In the genomic region with DNA sequence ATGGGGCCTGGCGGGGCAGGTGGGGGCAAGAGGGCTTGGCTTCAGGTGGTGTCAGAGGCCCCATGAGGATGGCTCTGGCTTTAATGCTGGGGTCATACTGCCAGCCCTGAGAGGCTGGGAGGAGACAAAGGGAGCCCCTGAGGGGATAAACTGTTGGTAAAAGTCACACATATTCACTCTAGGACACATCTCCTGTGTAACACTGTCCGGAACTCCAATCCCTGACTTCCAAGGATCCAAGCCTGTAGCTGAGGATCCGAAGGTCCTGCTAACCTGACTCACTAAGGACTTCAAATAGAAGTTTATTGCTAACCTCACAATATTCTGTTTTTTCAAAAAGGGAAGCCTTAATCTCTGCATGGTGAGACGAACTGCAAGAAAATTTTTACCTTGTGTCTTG, we compare ENCODE assay signal across 15 cellular contexts. TPM values are rescaled to one million over a fixed set of nuclear protein-coding genes. Genes with fewer than 3 reads are reported as not detected.
DNase-seq lines count a peak whose midpoint lies in the region; ATAC-seq, FAIRE-seq and TF ChIP-seq lines count a peak whose summit lies in the region.
"Had no signal": no experiment of that assay in that cellular context is flagged by ENCODE, and none has a peak within 500 bp of the region (broad histone marks: within the 10 kb centered on the region; RNA-seq: fewer than 3 reads in every experiment).

No MANE protein-coding gene starts in this region.

- CTCF ChIA-PET in CD8-positive, alpha-beta memory T cell (lab: Charles Lee) = interaction anchor here (10.1 kb wide), 1 partner anchor 108 kb away, joined by 199 read pairs; no protein-coding TSS in a partner anchor

- no peak overlapping the region for H4K91ac ChIP-seq in neuronal stem cell (ENCODE audit: low read depth, low read length, poor library complexity)

- H3K36me3 Mint-ChIP-seq in astrocyte (ENCODE audit: low read depth, unreplicated experiment) = peaks cover 2% of the 10 kb centered on the region
- H3K36me3 Mint-ChIP-seq in CD8-positive, alpha-beta memory T cell = peaks cover 26 to 95% (median 28%) of the 10 kb centered on the region in 3 donors

- no peak overlapping the region for H3K14ac ChIP-seq in neuronal stem cell (ENCODE audit: low read length)

- H3K18ac ChIP-seq in neuronal stem cell (ENCODE audit: low read length) = no peak overlapping the region

- no peak overlapping the region for H2BK5ac ChIP-seq in neuronal stem cell (ENCODE audit: low read length)

- no peaks in the 10 kb centered on the region for H3K9me3 Mint-ChIP-seq in astrocyte (ENCODE audit: unreplicated experiment)
- H3K9me3 Mint-ChIP-seq in CD8-positive, alpha-beta memory T cell = no peaks in the 10 kb centered on the region
- H3K9me3 Mint-ChIP-seq: neural crest cell had no signal

- H3K9ac ChIP-seq in DND-41 (ENCODE audit: low read depth, low read length) (peak overlapping the region; percentile 32; the same call in 1 of the 2 replicates), astrocyte (ENCODE audit: low read length) (no peak overlapping the region), neuronal stem cell (ENCODE audit: low read depth, low read length, poor library complexity) (no peak overlapping the region)

- H3K27ac ChIP-seq in DND-41 (ENCODE audit: low read length) (peak overlapping the region; percentile 73), astrocyte (ENCODE audit: low read depth, low read length) (no peak overlapping the region), neuronal stem cell (replicated peaks; ENCODE audit: low read length) (no peak overlapping the region)
- H3K27ac ChIP-seq in CD8-positive, alpha-beta memory T cell (ENCODE audit: low read depth, low read length) = no peak overlapping the region

- H3K4me1 ChIP-seq in DND-41 (ENCODE audit: insufficient read depth, low read length) (peaks cover 19% of the 10 kb centered on the region), astrocyte (ENCODE audit: insufficient read depth, low read length) (peaks cover 9% of the 10 kb centered on the region), neuronal stem cell (ENCODE audit: control insufficient read depth in 2 of 2, insufficient read depth in 1 of 2, low read depth in 1 of 2, low read length in 2 of 2) (peaks cover 0 to 2% of the 10 kb centered on the region in 2 donors)
- no peaks in the 10 kb centered on the region for H3K4me1 ChIP-seq in CD8-positive, alpha-beta memory T cell (ENCODE audit: insufficient read depth, low read length)

- WGBS in neuronal stem cell (ENCODE audit: extremely low coverage in 2 of 2, insufficient read length in 2 of 2, insufficient replicate concordance in 1 of 2), 2 donors = no CpG with 5 or more reads among the region's 4 CpGs

- no peaks in the 10 kb centered on the region for H4K20me1 ChIP-seq in DND-41 (ENCODE audit: insufficient read depth, low read length)
- H4K20me1 ChIP-seq in astrocyte (ENCODE audit: insufficient read depth, low read length) = no peaks in the 10 kb centered on the region

- H3K4me2 ChIP-seq in DND-41 (ENCODE audit: insufficient read depth, low read length) (no peak overlapping the region), astrocyte (ENCODE audit: low read length) (peak overlapping the region; percentile 38), neuronal stem cell (ENCODE audit: insufficient read depth, low read length, poor library complexity, severe bottlenecking) (no peak overlapping the region)

- H3K79me2 ChIP-seq in DND-41 (ENCODE audit: insufficient read depth, low read length) (no peaks in the 10 kb centered on the region), astrocyte (ENCODE audit: insufficient read depth, low read length) (no peaks in the 10 kb centered on the region)

- H3K4ac ChIP-seq in neuronal stem cell (ENCODE audit: low read length) = no peak overlapping the region

- POLR2A ChIA-PET in CD8-positive, alpha-beta memory T cell (lab: Charles Lee) = no interaction called here

- H2AK5ac ChIP-seq in neuronal stem cell (ENCODE audit: low read depth, low read length) = peak overlapping the region; percentile 11

- H2AFZ ChIP-seq in DND-41 (ENCODE audit: low read depth, low read length) = no peak overlapping the region
- no peak overlapping the region for H2AFZ ChIP-seq in astrocyte (ENCODE audit: low read depth, low read length)
- H2AFZ ChIP-seq in neuronal stem cell (ENCODE audit: low read length) = no peak overlapping the region

- H2BK120ac ChIP-seq in neuronal stem cell (ENCODE audit: low read depth, low read length) = no peak overlapping the region

- H3K27ac Mint-ChIP-seq in astrocyte (ENCODE audit: unreplicated experiment) = peak overlapping the region; percentile 75
- H3K27ac Mint-ChIP-seq in CD8-positive, alpha-beta memory T cell = peak overlapping the region in 4 of 8 donors; percentile 42 to 88 (median 63)

- H3K27me3 ChIP-seq in DND-41 (ENCODE audit: insufficient read depth, low read length, poor library complexity) (no peaks in the 10 kb centered on the region), astrocyte (ENCODE audit: insufficient read depth, low read length) (peaks cover 7% of the 10 kb centered on the region), neuronal stem cell (ENCODE audit: control insufficient read depth in 3 of 3, insufficient read depth in 3 of 3, low read depth in 1 of 3, low read length in 3 of 3) (no peaks in the 10 kb centered on the region)
- H3K27me3 ChIP-seq in CD8-positive, alpha-beta memory T cell (ENCODE audit: insufficient read depth, low read length, poor library complexity, severe bottlenecking) = no peaks in the 10 kb centered on the region

- H4K8ac ChIP-seq in neuronal stem cell (ENCODE audit: low read depth, low read length) = no peak overlapping the region

- no peaks in the 10 kb centered on the region for H3K27me3 Mint-ChIP-seq in astrocyte (ENCODE audit: low read depth, unreplicated experiment)
- peaks cover 0 to 2% of the 10 kb centered on the region in 2 donors for H3K27me3 Mint-ChIP-seq in CD8-positive, alpha-beta memory T cell

- FAIRE-seq in HTR-8/SVneo (lab: Jason Lieb, UNC) (no peak), astrocyte (lab: Jason Lieb, UNC) (no peak)
- FAIRE-seq: small intestine had no signal

- H3K23ac ChIP-seq in neuronal stem cell (ENCODE audit: low read depth, low read length, poor library complexity) = no peak overlapping the region

- H2BK12ac ChIP-seq in neuronal stem cell (ENCODE audit: low read length) = no peak overlapping the region

- H3K9me3 ChIP-seq in DND-41 (ENCODE audit: insufficient read depth, low read length, severe bottlenecking) (no peaks in the 10 kb centered on the region), astrocyte (ENCODE audit: insufficient read depth, low read depth, low read length) (no peaks in the 10 kb centered on the region), neuronal stem cell (replicated peaks in 1 of 2; ENCODE audit: control insufficient read depth in 2 of 2, insufficient read depth in 1 of 2, low read depth in 1 of 2, low read length in 2 of 2) (no peaks in the 10 kb centered on the region)
- no peaks in the 10 kb centered on the region for H3K9me3 ChIP-seq in CD8-positive, alpha-beta memory T cell (ENCODE audit: low read length)

- TF ChIP-seq CTCF in DND-41 (IDR thresholded peaks at IDR 0.05; ENCODE audit: borderline replicate concordance, extremely low read depth, low read length, poor library complexity, severe bottlenecking) (no peak), astrocyte (IDR thresholded peaks at IDR 0.05; ENCODE audit: insufficient read depth, low read depth, low read length) (no peak)

- no peak overlapping the region for H3K4me3 ChIP-seq in DND-41 (ENCODE audit: low read depth in 1 of 2, low read length in 2 of 2)
- H3K4me3 ChIP-seq in astrocyte (ENCODE audit: insufficient read depth, low read depth, low read length) = no peak overlapping the region
- no peak overlapping the region for H3K4me3 ChIP-seq in neuronal stem cell (ENCODE audit: low read length in 2 of 2)
- no peak overlapping the region for H3K4me3 ChIP-seq in CD8-positive, alpha-beta memory T cell (ENCODE audit: low read length)

- H3K4me3 Mint-ChIP-seq in astrocyte (ENCODE audit: unreplicated experiment) = no peak overlapping the region
- H3K4me3 Mint-ChIP-seq in CD8-positive, alpha-beta memory T cell = no peak overlapping the region
- H3K4me3 Mint-ChIP-seq: neural crest cell had no signal

- ATAC-seq in DND-41 (ENCODE audit: insufficient read depth, low read depth) (no peak), GM19395 (IDR thresholded peaks at IDR 0.05; ENCODE audit: unreplicated experiment) (no peak)

- no peak overlapping the region for H2BK15ac ChIP-seq in neuronal stem cell (ENCODE audit: low read length)

- peaks cover 22% of the 10 kb centered on the region for H3K4me1 Mint-ChIP-seq in astrocyte (ENCODE audit: low read depth, unreplicated experiment)
- peaks cover 8 to 12% (median 11%) of the 10 kb centered on the region in 3 donors for H3K4me1 Mint-ChIP-seq in CD8-positive, alpha-beta memory T cell
- H3K4me1 Mint-ChIP-seq: neural crest cell had no signal

- H3K36me3 ChIP-seq in DND-41 (ENCODE audit: insufficient read depth, low read length) (peaks cover 95% of the 10 kb centered on the region), astrocyte (ENCODE audit: insufficient read depth, low read length) (no peaks in the 10 kb centered on the region), neuronal stem cell (replicated peaks in 1 of 2; ENCODE audit: control insufficient read depth in 2 of 2, insufficient read depth in 2 of 2, low read length in 2 of 2) (peaks cover 36 to 97% of the 10 kb centered on the region in 2 donors)
- H3K36me3 ChIP-seq in CD8-positive, alpha-beta memory T cell (ENCODE audit: insufficient read depth, low read length) = peaks cover 93% of the 10 kb centered on the region

- H3K79me1 ChIP-seq in neuronal stem cell (ENCODE audit: low read depth, low read length) = no peaks in the 10 kb centered on the region

- DNase-seq in DND-41 (no peak), HTR-8/SVneo (ENCODE audit: insufficient read length, low spot score) (peak; percentile 24), astrocyte (ENCODE audit: low read depth) (no peak), neuronal stem cell (ENCODE audit: low spot score) (no peak), NCI-H1105 treated with DMSO at 0.1 percent for 48 hours (lab: John Stamatoyannopoulos, UW) (no peak)
- no peak for DNase-seq in CD8-positive, alpha-beta memory T cell
- DNase-seq: activated CD4-positive, alpha-beta T cell treated with anti-CD3 and anti-CD28 coated beads, Interleukin-2, amount 50 U/mL, for 1 hour; activated naive CD4-positive, alpha-beta T cell treated with Interleukin-2 at 50 U/mL for 16 hours; COR-L47; left ventricle myocardium superior; MV-4-11; small intestine; substantia nigra had no signal

RNA-seq across cellular contexts. Expression of gene GPR68, which starts 39.2 kb away (rescaled TPM):
- total RNA-seq in astrocyte = 0.38 and 0.50 TPM in 2 replicates
- polyA plus RNA-seq in neuronal stem cell (2013, experiment 1 of 2) = 0.70 TPM
- polyA plus RNA-seq in neuronal stem cell (2013, experiment 2 of 2) = 0.61 TPM
- total RNA-seq in CD8-positive, alpha-beta memory T cell = 10 to 100 TPM; 14.2 to 15.4 TPM
- 22.7 TPM for polyA plus RNA-seq in CD8-positive, alpha-beta memory T cell

Comparison
In these comparisons a context has a peak if more than half of its experiments do, and no peak if none do; other contexts are left out.
1. RNA of gene GPR68, which starts 39.2 kb away (total RNA-seq): 14.2 to 15.4 TPM in CD8-positive, alpha-beta memory T cell; 0.38 to 0.50 TPM in astrocyte; every median in the first group is over 10 times any median in the second.